8 cellular contexts compared by ENCODE assay signal in genomic region chr11:86571273-86571948, GRCh38.
DNase-seq lines count a peak whose midpoint lies in the region; ATAC-seq and TF ChIP-seq lines count a peak whose summit lies in the region.

No MANE protein-coding gene starts in this region.

- TF ChIP-seq CTCF in DND-41 (IDR thresholded peaks at IDR 0.05; ENCODE audit: borderline replicate concordance, extremely low read depth, low read length, poor library complexity, severe bottlenecking) (peak; percentile 38), right lobe of liver (IDR thresholded peaks at IDR 0.05) (peak in 3 of 4 donors; percentile 19 to 42 (median 31)), gastrocnemius medialis (IDR thresholded peaks at IDR 0.05 in 4 of 5, conservative IDR thresholded peaks at IDR 0.05 in 1 of 5) (no peak), uterus (IDR thresholded peaks at IDR 0.05) (peak in 2 of 4 experiments; percentile 6)

- no peaks in the 10 kb centered on the region for H3K79me2 ChIP-seq in DND-41 (ENCODE audit: insufficient read depth, low read length)

- ATAC-seq in DND-41 (ENCODE audit: insufficient read depth, low read depth) (no peak), right lobe of liver (peak; percentile 66 to 76 (median 68)), gastrocnemius medialis (no peak), GM18505 (IDR thresholded peaks at IDR 0.05; ENCODE audit: unreplicated experiment) (no peak)

- WGBS in right lobe of liver (ENCODE audit: insufficient coverage, low coverage, low lambda C conversion rate, missing lambda C conversion rate): 69% methylated on average over 5 of the region's 5 CpGs

- H3K9ac ChIP-seq in DND-41 (ENCODE audit: low read depth, low read length): no peak overlapping the region

- no peak overlapping the region for H3K27ac ChIP-seq in DND-41 (ENCODE audit: low read length)
- H3K27ac ChIP-seq in right lobe of liver: no peak overlapping the region
- no peak overlapping the region for H3K27ac ChIP-seq in gastrocnemius medialis
- no peak overlapping the region for H3K27ac ChIP-seq in uterus

- H3K4me2 ChIP-seq in DND-41 (ENCODE audit: insufficient read depth, low read length): no peak overlapping the region

- intact Hi-C loops in right lobe of liver (cut with DNase I) (no loop called here), gastrocnemius medialis (cut with DNase I; ENCODE audit: low total_unique reads) (no loop called here), uterus (cut with DNase I; ENCODE audit: low total_unique reads) (no loop called here)

- no peaks in the 10 kb centered on the region for H4K20me1 ChIP-seq in DND-41 (ENCODE audit: insufficient read depth, low read length)

- H3K36me3 ChIP-seq in DND-41 (ENCODE audit: insufficient read depth, low read length) (no peaks in the 10 kb centered on the region), right lobe of liver (no peaks in the 10 kb centered on the region), gastrocnemius medialis (no peaks in the 10 kb centered on the region), uterus (no peaks in the 10 kb centered on the region)

- H3K27me3 ChIP-seq in DND-41 (ENCODE audit: insufficient read depth, low read length, poor library complexity): no peaks in the 10 kb centered on the region
- no peaks in the 10 kb centered on the region for H3K27me3 ChIP-seq in right lobe of liver
- H3K27me3 ChIP-seq in gastrocnemius medialis: no peaks in the 10 kb centered on the region
- H3K27me3 ChIP-seq in uterus: no peaks in the 10 kb centered on the region

- no peak overlapping the region for H2AFZ ChIP-seq in DND-41 (ENCODE audit: low read depth, low read length)

- H3K4me1 ChIP-seq in DND-41 (ENCODE audit: insufficient read depth, low read length) (no peaks in the 10 kb centered on the region), right lobe of liver (no peaks in the 10 kb centered on the region), gastrocnemius medialis (no peaks in the 10 kb centered on the region), uterus (peaks cover 0 to 2% of the 10 kb centered on the region in 2 donors)

- H3K4me3 ChIP-seq in DND-41 (ENCODE audit: low read depth in 1 of 2, low read length in 2 of 2): no peak overlapping the region
- H3K4me3 ChIP-seq in right lobe of liver: no peak overlapping the region
- H3K4me3 ChIP-seq in gastrocnemius medialis: no peak overlapping the region
- H3K4me3 ChIP-seq in uterus: no peak overlapping the region

- in situ Hi-C loops in gastrocnemius medialis (cut with MboI; ENCODE audit: low sequenced_read_pairs in 4 of 4): no loop called here

- DNase-seq in DND-41 (no peak), HuH-7 (ENCODE audit: low spot score) (peak; percentile 68), amniotic epithelial cell (ENCODE audit: low read depth) (peak; percentile 26), right lobe of liver (peak in 1 of 3 donors; percentile 24), gastrocnemius medialis (no peak), uterus (no peak), cerebellar nuclear complex (lab: John Stamatoyannopoulos, UW) (no peak)

- TF ChIP-seq POLR2A in right lobe of liver (IDR thresholded peaks at IDR 0.05) (no peak), gastrocnemius medialis (IDR thresholded peaks at IDR 0.05) (no peak), uterus (IDR thresholded peaks at IDR 0.05) (no peak), GM18505 (IDR thresholded peaks at IDR 0.05; ENCODE audit: borderline replicate concordance, extremely low read depth, insufficient read depth, insufficient read length) (no peak)

- H3K9me3 ChIP-seq in DND-41 (ENCODE audit: insufficient read depth, low read length, severe bottlenecking): no peaks in the 10 kb centered on the region
- H3K9me3 ChIP-seq in right lobe of liver: no peaks in the 10 kb centered on the region
- H3K9me3 ChIP-seq in gastrocnemius medialis: no peaks in the 10 kb centered on the region
- H3K9me3 ChIP-seq in uterus: no peaks in the 10 kb centered on the region

Comparison
In these comparisons a context has a peak if more than half of its experiments do, and no peak if none do; other contexts are left out.
1. ATAC-seq: peak in right lobe of liver (4 of 4); none in DND-41 (single experiment), gastrocnemius medialis (0 of 2) and GM18505 (single experiment).
2. DNase-seq: peak in HuH-7 (single experiment) and amniotic epithelial cell (single experiment); none in DND-41 (single experiment), gastrocnemius medialis (0 of 2), uterus (0 of 2) and cerebellar nuclear complex (0 of 2).
3. CTCF ChIP-seq: peak in DND-41 (single experiment) and right lobe of liver (3 of 4); none in gastrocnemius medialis (0 of 5).